3 cellular contexts compared by ENCODE assay signal in the genomic region with DNA sequence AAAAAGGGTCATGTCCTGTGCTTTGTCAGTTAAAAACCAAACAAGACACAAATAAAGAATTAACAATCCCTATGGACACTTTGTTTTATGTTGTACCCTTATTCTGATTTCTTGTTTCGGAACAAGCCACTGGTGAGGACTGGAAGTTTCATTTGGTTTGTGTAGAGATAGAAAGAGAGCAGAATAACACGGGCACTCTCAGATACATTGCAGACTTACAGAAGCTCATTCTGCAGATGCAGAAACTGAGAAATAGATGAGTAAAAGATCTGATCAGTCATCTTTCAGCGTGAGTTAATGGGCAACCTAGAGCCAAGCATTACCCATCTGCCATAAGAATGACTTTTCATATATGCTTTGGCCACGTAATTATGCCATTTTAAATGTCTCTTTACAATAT.
"Had no signal": no experiment of that assay in that cellular context is flagged by ENCODE, and none has a peak within 500 bp of the region (broad histone marks: within the 10 kb centered on the region; RNA-seq: fewer than 3 reads in every experiment).

No MANE protein-coding gene starts in this region.

- H3K4me3 ChIP-seq: GM12878 had no signal

- DNase-seq: GDM1, GF-D8 had no signal

- ATAC-seq: GM12878 had no signal
